Comparison of ENCODE assay signal across 17 cellular contexts in the genomic region with DNA sequence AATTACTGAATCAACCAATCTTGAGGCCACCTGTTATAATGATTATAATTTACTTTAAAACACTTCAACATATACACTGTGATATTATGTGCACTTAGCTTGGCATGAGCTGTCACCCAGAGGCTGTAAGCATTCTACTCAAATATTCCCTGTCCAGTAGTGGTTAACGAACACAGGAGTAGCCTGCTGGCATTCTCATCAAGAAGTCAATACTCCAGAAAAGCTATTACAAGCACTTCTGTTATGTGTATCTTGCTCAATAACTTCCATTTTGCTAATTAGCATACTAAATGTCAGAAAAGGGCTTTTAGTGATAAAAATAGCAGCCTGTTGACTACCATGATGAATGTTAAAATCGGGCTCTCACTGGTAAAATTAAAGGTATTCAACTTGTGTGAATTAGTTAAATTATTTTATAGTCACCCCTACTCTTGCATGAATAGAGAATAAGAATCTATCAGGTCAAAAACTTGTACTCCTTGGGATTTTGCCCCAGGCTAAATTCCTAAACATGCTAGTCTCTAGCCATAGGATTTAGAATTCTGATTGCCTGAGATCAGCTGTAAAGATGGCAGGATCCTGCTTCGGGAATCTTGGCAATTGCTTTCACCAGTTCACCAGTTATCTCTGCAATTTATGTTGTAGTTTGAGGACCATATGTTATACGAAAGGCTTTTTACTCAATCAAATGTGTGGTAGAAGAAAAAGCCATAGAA.
"Had no signal": no experiment of that assay in that cellular context is flagged by ENCODE, and none has a peak within 500 bp of the region (broad histone marks: within the 10 kb centered on the region; RNA-seq: fewer than 3 reads in every experiment).

No MANE protein-coding gene starts in this region.

- H3K27ac ChIP-seq: adrenal gland, foreskin keratinocyte, suprapubic skin, upper lobe of left lung had no signal

- H3K27me3 ChIP-seq: adrenal gland, foreskin keratinocyte, suprapubic skin, upper lobe of left lung had no signal

- DNase-seq: activated CD4-positive, alpha-beta T cell treated with anti-CD3 and anti-CD28 coated beads, Interleukin-2, amount 50 U/mL, for 1 hour; activated CD4-positive, CD25-positive, alpha-beta regulatory T cell; activated naive CD4-positive, alpha-beta T cell treated with anti-CD3 and anti-CD28 coated beads, Interleukin-2, amount 10 ng/mL, durations not matched to agents 7 days and 5 days; activated T-cell treated with anti-CD3 and anti-CD28 coated beads for 4 hours; adrenal gland; dermis blood vessel endothelial cell; immature natural killer cell; mesenchymal stem cell; nephron progenitor cell; stimulated activated CD4-positive, alpha-beta T cell treated with anti-CD3 and anti-CD28 coated beads, Interleukin-4, amount 100 ng/mL, for 1 hour; stimulated activated CD8-positive, alpha-beta memory T cell treated with anti-CD3 and anti-CD28 coated beads, Interleukin-4, amount 100 ng/mL, for 48 hours; stimulated activated naive CD8-positive, alpha-beta T cell treated with anti-CD3 and anti-CD28 coated beads, Interleukin-15, Interleukin-2, amounts not matched to agents 100 U/mL and 50 U/mL, for 24 hours had no signal

- ATAC-seq: activated T-helper 17 cell treated with anti-CD3 and anti-CD28 coated beads, Interleukin-2, amount 50 U/mL, for 72 hours; esophagus mucosa; foreskin keratinocyte; stimulated activated naive CD8-positive, alpha-beta T cell treated with anti-CD3 and anti-CD28 coated beads, Interleukin-15, Interleukin-2, amounts not matched to agents 100 U/mL and 50 U/mL, for 24 hours had no signal

- H3K36me3 ChIP-seq: adrenal gland, suprapubic skin, upper lobe of left lung had no signal

- H3K9me3 ChIP-seq: adrenal gland, suprapubic skin, upper lobe of left lung had no signal

- H3K4me1 ChIP-seq: upper lobe of left lung had no signal

- H3K4me3 ChIP-seq: adrenal gland, suprapubic skin, upper lobe of left lung had no signal
